ENCODE assay signal across 26 cellular contexts in the genomic region with DNA sequence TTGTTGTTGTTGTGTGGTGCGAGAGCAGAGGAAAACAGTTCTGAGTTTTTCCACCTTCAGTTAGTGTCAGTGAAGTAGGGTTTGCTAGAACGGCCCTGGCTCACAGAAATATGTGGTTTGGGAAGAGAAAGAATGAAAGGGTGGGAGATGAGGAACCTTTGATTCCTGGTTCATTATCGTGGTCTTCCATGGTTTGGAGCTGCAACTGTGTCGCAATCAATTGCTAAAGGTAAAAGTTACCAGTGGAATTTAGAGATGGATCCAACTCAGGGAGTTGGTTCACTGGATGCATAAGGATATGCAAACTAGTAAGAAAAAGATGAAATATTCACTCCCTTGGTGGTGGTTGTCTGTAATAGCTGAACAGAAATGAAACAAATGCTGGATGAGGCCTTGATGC. TPM values are rescaled to one million over a fixed set of nuclear protein-coding genes. Genes with fewer than 3 reads are reported as not detected.
DNase-seq lines count a peak whose midpoint lies in the region; ATAC-seq, FAIRE-seq and TF ChIP-seq lines count a peak whose summit lies in the region.
"Had no signal": no experiment of that assay in that cellular context is flagged by ENCODE, and none has a peak within 500 bp of the region (broad histone marks: within the 10 kb centered on the region; RNA-seq: fewer than 3 reads in every experiment).

No MANE protein-coding gene starts in this region.

- peaks cover 50% of the 10 kb centered on the region for H3K36me3 Mint-ChIP-seq in activated CD8-positive, alpha-beta T cell treated with anti-CD3 and anti-CD28 coated beads for 36 hours (ENCODE audit: low read depth)
- H3K36me3 Mint-ChIP-seq in activated CD8-positive, alpha-beta T cell treated with anti-CD3 and anti-CD28 coated beads, Interleukin-2, amount 10 ng/mL, durations not matched to agents 7 days and 5 days (ENCODE audit: low read depth), result peaks cover 59% of the 10 kb centered on the region
- peaks cover 24% of the 10 kb centered on the region for H3K36me3 Mint-ChIP-seq in Calu3 (ENCODE audit: insufficient read depth, unreplicated experiment)

- H3K4me3 ChIP-seq in K562, result no peak overlapping the region
- H3K4me3 ChIP-seq: A549; BLaER1 treated with 17β-estradiol and CSF1 and Interleukin-3, amounts not matched to agents 10 nM and 100 nM had no signal

- peaks cover 4% of the 10 kb centered on the region for H3K9me3 Mint-ChIP-seq in activated CD8-positive, alpha-beta T cell treated with anti-CD3 and anti-CD28 coated beads for 36 hours
- H3K9me3 Mint-ChIP-seq in activated CD8-positive, alpha-beta T cell treated with anti-CD3 and anti-CD28 coated beads, Interleukin-2, amount 10 ng/mL, durations not matched to agents 7 days and 5 days (ENCODE audit: insufficient read depth), result peaks cover 4% of the 10 kb centered on the region
- peaks cover 10% of the 10 kb centered on the region for H3K9me3 Mint-ChIP-seq in Calu3 (ENCODE audit: low read depth, unreplicated experiment)

- 14% methylated on average over 4 of the region's 4 CpGs for WGBS in K562 (ENCODE audit: insufficient coverage, low coverage, missing lambda C conversion rate)

- TF ChIP-seq EP300 in K562 (IDR thresholded peaks at IDR 0.05; ENCODE audit: low read length), result no peak

- no peak overlapping the region for H3K9ac ChIP-seq in K562 (ENCODE audit: insufficient read depth in 1 of 2, low read depth in 2 of 2, low read length in 2 of 2)
- H3K9ac ChIP-seq: BLaER1 treated with 17β-estradiol and CSF1 and Interleukin-3, amounts not matched to agents 10 nM and 100 nM had no signal

- FAIRE-seq in K562 (lab: Jason Lieb, UNC), result no peak
- FAIRE-seq: A549, GM19239 had no signal

- POLR2A ChIA-PET in activated CD8-positive, alpha-beta T cell treated with anti-CD3 and anti-CD28 coated beads for 36 hours (lab: Charles Lee), result no interaction called here
- POLR2A ChIA-PET in activated CD8-positive, alpha-beta T cell treated with anti-CD3 and anti-CD28 coated beads, Interleukin-2, amount 10 ng/mL, durations not matched to agents 7 days and 5 days (lab: Charles Lee), result no interaction called here
- POLR2A ChIA-PET in K562 (lab: Yijun Ruan, JAX), result no interaction called here

- H4K20me1 ChIP-seq in K562 (replicated peaks; ENCODE audit: control insufficient read depth, insufficient read depth, low read length), result no peaks in the 10 kb centered on the region

- H3K36me3 ChIP-seq in K562 (ENCODE audit: control insufficient read depth, insufficient read depth, low read length), result no peaks in the 10 kb centered on the region

- intact Hi-C loops in activated CD8-positive, alpha-beta T cell treated with anti-CD3 and anti-CD28 coated beads for 36 hours (cut with micrococcal nuclease), result no loop called here
- intact Hi-C loops in Calu3 (cut with micrococcal nuclease; ENCODE audit: unreplicated experiment), result no loop called here
- intact Hi-C loops in K562 (cut with micrococcal nuclease), result no loop called here

- H3K9me3 ChIP-seq in K562 (replicated peaks; ENCODE audit: control insufficient read depth, insufficient read depth, low read depth, low read length), result no peaks in the 10 kb centered on the region
- H3K9me3 ChIP-seq: A549, Caco-2 had no signal

- H3K4me2 ChIP-seq in K562 (ENCODE audit: insufficient read depth, low read length), result no peak overlapping the region
- H3K4me2 ChIP-seq: A549; BLaER1 treated with 17β-estradiol and CSF1 and Interleukin-3, amounts not matched to agents 10 nM and 100 nM had no signal

- no peak overlapping the region for H3K4me3 Mint-ChIP-seq in activated CD8-positive, alpha-beta T cell treated with anti-CD3 and anti-CD28 coated beads for 36 hours
- no peak overlapping the region for H3K4me3 Mint-ChIP-seq in activated CD8-positive, alpha-beta T cell treated with anti-CD3 and anti-CD28 coated beads, Interleukin-2, amount 10 ng/mL, durations not matched to agents 7 days and 5 days
- no peak overlapping the region for H3K4me3 Mint-ChIP-seq in Calu3 (ENCODE audit: low read depth, unreplicated experiment)
- H3K4me3 Mint-ChIP-seq: B cell; CD4-positive, alpha-beta T cell; CD8-positive, alpha-beta T cell had no signal

- no peaks in the 10 kb centered on the region for H3K27me3 ChIP-seq in K562 (ENCODE audit: control insufficient read depth in 2 of 2, insufficient read depth in 2 of 2, low read length in 2 of 2)

- no peak overlapping the region for H2AFZ ChIP-seq in K562 (ENCODE audit: low read depth, low read length)

- H3K27me3 Mint-ChIP-seq in activated CD8-positive, alpha-beta T cell treated with anti-CD3 and anti-CD28 coated beads for 36 hours, result no peaks in the 10 kb centered on the region
- H3K27me3 Mint-ChIP-seq in activated CD8-positive, alpha-beta T cell treated with anti-CD3 and anti-CD28 coated beads, Interleukin-2, amount 10 ng/mL, durations not matched to agents 7 days and 5 days (ENCODE audit: low read depth), result no peaks in the 10 kb centered on the region
- H3K27me3 Mint-ChIP-seq in Calu3 (ENCODE audit: unreplicated experiment), result no peaks in the 10 kb centered on the region
- H3K27me3 Mint-ChIP-seq: B cell; CD4-positive, alpha-beta T cell had no signal

- BruUV-seq in Calu3 (replicated peaks; lab: Mats Ljungman, UMichigan) (no TSS peak), K562 (replicated peaks; lab: Mats Ljungman, UMichigan) (no TSS peak)

- H3K27ac ChIP-seq in K562 (ENCODE audit: extremely low read depth, low read depth, low read length), result no peak overlapping the region
- H3K27ac ChIP-seq: 22Rv1; A549; BLaER1 treated with 17β-estradiol and CSF1 and Interleukin-3, amounts not matched to agents 10 nM and 100 nM; C4-2B had no signal

- H3K27ac Mint-ChIP-seq in activated CD8-positive, alpha-beta T cell treated with anti-CD3 and anti-CD28 coated beads for 36 hours, result peak overlapping the region; percentile 46
- no peak overlapping the region for H3K27ac Mint-ChIP-seq in activated CD8-positive, alpha-beta T cell treated with anti-CD3 and anti-CD28 coated beads, Interleukin-2, amount 10 ng/mL, durations not matched to agents 7 days and 5 days
- peak overlapping the region; percentile 27 for H3K27ac Mint-ChIP-seq in Calu3 (ENCODE audit: unreplicated experiment)
- H3K27ac Mint-ChIP-seq: B cell; CD4-positive, alpha-beta T cell; CD8-positive, alpha-beta T cell had no signal

- DNase-seq in activated CD8-positive, alpha-beta T cell treated with anti-CD3 and anti-CD28 coated beads for 36 hours, result no peak
- no peak for DNase-seq in activated CD8-positive, alpha-beta T cell treated with anti-CD3 and anti-CD28 coated beads, Interleukin-2, amount 10 ng/mL, durations not matched to agents 7 days and 5 days
- DNase-seq in Calu3 (no peak), K562 (ENCODE audit: extremely low read depth in 1 of 4, low spot score in 3 of 4) (no peak), T-helper 2 cell (no peak)
- DNase-seq: AML-193; Caco-2; CD4-positive, alpha-beta T cell; CD8-positive, alpha-beta T cell; DMS 273 treated with DMSO at 0.1 percent for 48 hours; DMS153; DMS53; DMS79; DND-41; EL; GDM1 had no signal

- H3K4me1 Mint-ChIP-seq in activated CD8-positive, alpha-beta T cell treated with anti-CD3 and anti-CD28 coated beads for 36 hours (ENCODE audit: low read depth), result no peaks in the 10 kb centered on the region
- peaks cover 1% of the 10 kb centered on the region for H3K4me1 Mint-ChIP-seq in activated CD8-positive, alpha-beta T cell treated with anti-CD3 and anti-CD28 coated beads, Interleukin-2, amount 10 ng/mL, durations not matched to agents 7 days and 5 days (ENCODE audit: low read depth)
- H3K4me1 Mint-ChIP-seq in Calu3 (ENCODE audit: low read depth, unreplicated experiment), result no peaks in the 10 kb centered on the region

- TF ChIP-seq CTCF in activated CD8-positive, alpha-beta T cell treated with anti-CD3 and anti-CD28 coated beads for 36 hours (IDR thresholded peaks at IDR 0.05), result no peak
- no peak for TF ChIP-seq CTCF in Calu3 (IDR thresholded peaks at IDR 0.05; ENCODE audit: unreplicated experiment)
- TF ChIP-seq CTCF in K562 (IDR thresholded peaks at IDR 0.05 in 2 of 3, conservative IDR thresholded peaks at IDR 0.05 in 1 of 3; ENCODE audit: insufficient read depth in 2 of 3, low read depth in 1 of 3, low read length in 3 of 3), result no peak

- TF ChIP-seq RAD21 in K562 (CRISPR knock-in tag; conservative IDR thresholded peaks at IDR 0.05 in 1 of 2, IDR thresholded peaks at IDR 0.05 in 1 of 2), result no peak

- no peaks in the 10 kb centered on the region for H3K4me1 ChIP-seq in K562 (replicated peaks in 1 of 2; ENCODE audit: control insufficient read depth in 2 of 2, insufficient read depth in 2 of 2, low read length in 2 of 2)
- H3K4me1 ChIP-seq: A549; BLaER1 treated with 17β-estradiol and CSF1 and Interleukin-3, amounts not matched to agents 10 nM and 100 nM; Caco-2 had no signal

- no peaks in the 10 kb centered on the region for H3K79me2 ChIP-seq in K562 (ENCODE audit: control insufficient read depth, insufficient read depth, low read length)

- TF ChIP-seq POLR2A in K562 (conservative IDR thresholded peaks at IDR 0.05), result no peak

- CTCF ChIA-PET in activated CD8-positive, alpha-beta T cell treated with anti-CD3 and anti-CD28 coated beads for 36 hours (lab: Charles Lee), result no interaction called here
- CTCF ChIA-PET in activated CD8-positive, alpha-beta T cell treated with anti-CD3 and anti-CD28 coated beads, Interleukin-2, amount 10 ng/mL, durations not matched to agents 7 days and 5 days (lab: Charles Lee), result no interaction called here
- CTCF ChIA-PET in Calu3 (lab: Charles Lee), result no interaction called here
- CTCF ChIA-PET in K562 (lab: Yijun Ruan, JAX; ENCODE audit: low intra/inter-chr PET ratio), result no interaction called here

- ATAC-seq in activated CD8-positive, alpha-beta T cell treated with anti-CD3 and anti-CD28 coated beads for 36 hours, result no peak
- no peak for ATAC-seq in activated CD8-positive, alpha-beta T cell treated with anti-CD3 and anti-CD28 coated beads, Interleukin-2, amount 10 ng/mL, durations not matched to agents 7 days and 5 days
- no peak for ATAC-seq in K562
- ATAC-seq: A549; CD8-positive, alpha-beta T cell had no signal

- no peaks in the 10 kb centered on the region for H3K9me1 ChIP-seq in K562 (ENCODE audit: control insufficient read depth, insufficient read depth, low read length)

- in situ Hi-C loops in K562 (cut with MboI), result no loop called here

RNA-seq across cellular contexts. Expression of a gene that starts 35.6 kb away (rescaled TPM):
- under 1 TPM; 0.52 to 0.65 TPM for total RNA-seq in activated CD8-positive, alpha-beta T cell treated with anti-CD3 and anti-CD28 coated beads for 36 hours
- 1 to 10 TPM; 1.1 to 1.3 TPM for total RNA-seq in activated CD8-positive, alpha-beta T cell treated with anti-CD3 and anti-CD28 coated beads, Interleukin-2, amount 10 ng/mL, durations not matched to agents 7 days and 5 days
- total RNA-seq in Calu3 (2022), result not detected in 2 replicates
- total RNA-seq in K562 (2011; cell fraction: chromatin; rRNA removed; ENCODE audit: low replicate concordance), result 0.16 TPM in 1 of 2 replicates, not detected in the other
- not detected in 2 replicates for total RNA-seq in K562 (2011; cell fraction: nucleolus; rRNA removed)
- not detected in 2 replicates for total RNA-seq in K562 (2011; cell fraction: nucleoplasm; rRNA removed)
- not detected in 2 replicates for total RNA-seq in K562 (2014; rRNA removed)
- not detected in 2 replicates for total RNA-seq in K562 (2014; rRNA removed; fragmentation: Illumina TruSeq; extraction: Trizol)
- total RNA-seq in K562 (2015; rRNA removed; fragmentation: Illumina TruSeq; extraction: Trizol), result not detected in 2 replicates
- not detected in 2 replicates for total RNA-seq in K562 (2021)
- not detected in 2 replicates for polyA plus RNA-seq in K562 (2011; rRNA removed)
- not detected in 2 replicates for polyA plus RNA-seq in K562 (2011; cell fraction: cytosol; rRNA removed)
- polyA plus RNA-seq in K562 (2011; cell fraction: nucleus; rRNA removed), result not detected in 2 replicates
- 0.14 TPM in 1 of 2 replicates, not detected in the other for polyA plus RNA-seq in K562 (2012)
- not detected in 2 replicates for polyA plus RNA-seq in K562 (2014; fragmentation: Illumina TruSeq; extraction: Trizol)
- not detected for polyA plus RNA-seq in K562 (2014; fragmentation: Nextera tagmentation; extraction: Ambion mirVana)
- polyA plus RNA-seq in K562 (2014; rRNA removed), result 0.13 TPM in 1 of 2 replicates, not detected in the other
- polyA minus RNA-seq in K562 (2011; rRNA and poly(A)+ RNA removed), result not detected in 2 replicates
- not detected in 2 replicates for polyA minus RNA-seq in K562 (2011; cell fraction: cytosol; rRNA and poly(A)+ RNA removed)
- polyA minus RNA-seq in K562 (2011; cell fraction: nucleus; rRNA and poly(A)+ RNA removed), result not detected in 2 replicates
- total RNA-seq: A172; B cell; Caco-2; CD4-positive, alpha-beta T cell; Daoy; G401 had no signal
- polyA plus RNA-seq: BJ had no signal
